In the genomic region with DNA sequence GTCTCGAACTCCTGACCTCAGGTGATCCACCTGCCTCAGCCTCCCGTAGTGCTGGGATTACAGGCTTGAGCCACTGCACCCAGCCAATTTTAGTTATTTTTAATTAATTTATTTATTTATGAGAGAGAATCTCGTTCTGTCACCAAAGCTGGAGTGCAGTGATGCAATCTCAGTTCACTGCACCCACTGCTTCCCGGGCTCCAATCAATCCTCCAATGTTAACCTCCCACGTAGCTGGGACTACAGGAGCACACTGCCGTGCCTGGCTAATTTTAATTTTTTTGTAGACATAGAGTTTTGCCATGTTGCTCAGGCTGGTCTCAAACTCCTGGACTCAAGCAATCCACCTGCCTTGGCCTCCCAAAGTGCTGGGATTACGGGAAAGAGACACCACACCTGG, we compare ENCODE assay signal across 30 cellular contexts.
"Had no signal": no experiment of that assay in that cellular context is flagged by ENCODE, and none has a peak within 500 bp of the region (broad histone marks: within the 10 kb centered on the region; RNA-seq: fewer than 3 reads in every experiment).

No MANE protein-coding gene starts in this region.

- DNase-seq: naive thymus-derived CD8-positive, alpha-beta T cell; occipital lobe; ovary; posterior cingulate gyrus; psoas muscle; right cardiac atrium; right lobe of liver; sigmoid colon; small intestine; stimulated activated CD4-positive, alpha-beta T cell treated with anti-CD3 and anti-CD28 coated beads, Interleukin-12 subunit alpha, Interleukin-12 subunit beta, amount 100 ng/mL, for 4 hours; stimulated activated CD4-positive, alpha-beta T cell treated with anti-CD3 and anti-CD28 coated beads, Interleukin-1b, Interleukin-23, amount 100 ng/mL, for 48 hours; stimulated activated CD4-positive, alpha-beta T cell treated with anti-CD3 and anti-CD28 coated beads, Interleukin-4, amount 100 ng/mL, for 1 hour; stimulated activated CD4-positive, alpha-beta T cell treated with anti-CD3 and anti-CD28 coated beads, Interleukin-4, amount 100 ng/mL, for 4 hours; stimulated activated CD8-positive, alpha-beta memory T cell treated with anti-CD3 and anti-CD28 coated beads, Interleukin-4, amount 100 ng/mL, for 48 hours; stimulated activated naive CD4-positive, alpha-beta T cell; stimulated activated naive CD8-positive, alpha-beta T cell treated with anti-CD3 and anti-CD28 coated beads, Interleukin-15, amount 100 ng/mL, for 72 hours; stimulated activated naive CD8-positive, alpha-beta T cell treated with anti-CD3 and anti-CD28 coated beads, Interleukin-15, Interleukin-2, amounts not matched to agents 100 U/mL and 50 U/mL, for 24 hours; substantia nigra; testis; tibial artery; transverse colon; upper lobe of right lung; uterus had no signal

- H3K9me3 ChIP-seq: ovary, psoas muscle, right lobe of liver, sigmoid colon, suprapubic skin, testis, tibial artery, transverse colon, upper lobe of right lung, uterus had no signal

- H3K4me3 ChIP-seq: neural progenitor cell, ovary, psoas muscle, right lobe of liver, sigmoid colon, suprapubic skin, testis, tibial artery, transverse colon, upper lobe of right lung, uterus had no signal

- ATAC-seq: naive thymus-derived CD8-positive, alpha-beta T cell; natural killer cell treated with Interleukin-12 subunit alpha and Interleukin-12 subunit beta and Interleukin-15 and Interleukin-18, amount 100 ng/mL, for 72 hours; psoas muscle; right cardiac atrium; stimulated activated memory B cell treated with anti-CD40 and anti-IgM and Interleukin-4, amounts not matched to agents 10 μg/mL and 1 μg/mL and 100 μg/mL, for 72 hours; stimulated activated naive CD8-positive, alpha-beta T cell treated with anti-CD3 and anti-CD28 coated beads, Interleukin-15, amount 100 ng/mL, for 72 hours; stimulated activated naive CD8-positive, alpha-beta T cell treated with anti-CD3 and anti-CD28 coated beads, Interleukin-15, Interleukin-2, amounts not matched to agents 100 U/mL and 50 U/mL, for 24 hours; upper lobe of right lung had no signal

- H3K9me3 Mint-ChIP-seq: naive thymus-derived CD8-positive, alpha-beta T cell; natural killer cell treated with Interleukin-12 subunit alpha and Interleukin-12 subunit beta and Interleukin-15 and Interleukin-18, amount 100 ng/mL, for 72 hours; stimulated activated memory B cell treated with anti-CD40 and anti-IgM and Interleukin-4, amounts not matched to agents 10 μg/mL and 1 μg/mL and 100 μg/mL, for 72 hours; stimulated activated naive CD8-positive, alpha-beta T cell treated with anti-CD3 and anti-CD28 coated beads, Interleukin-15, amount 100 ng/mL, for 72 hours had no signal

- H3K4me3 Mint-ChIP-seq: naive thymus-derived CD8-positive, alpha-beta T cell; natural killer cell treated with Interleukin-12 subunit alpha and Interleukin-12 subunit beta and Interleukin-15 and Interleukin-18, amount 100 ng/mL, for 72 hours; neural progenitor cell; stimulated activated memory B cell treated with anti-CD40 and anti-IgM and Interleukin-4, amounts not matched to agents 10 μg/mL and 1 μg/mL and 100 μg/mL, for 72 hours; stimulated activated naive CD8-positive, alpha-beta T cell treated with anti-CD3 and anti-CD28 coated beads, Interleukin-15, amount 100 ng/mL, for 72 hours; type B pancreatic cell had no signal

- H2AFZ ChIP-seq: neural progenitor cell, parathyroid adenoma had no signal

- H3K4me1 ChIP-seq: parathyroid adenoma, uterus had no signal

- H3K27me3 ChIP-seq: neural progenitor cell, ovary, right lobe of liver, sigmoid colon, suprapubic skin, testis, tibial artery, transverse colon, upper lobe of right lung, uterus had no signal

- H3K36me3 Mint-ChIP-seq: naive thymus-derived CD8-positive, alpha-beta T cell; natural killer cell treated with Interleukin-12 subunit alpha and Interleukin-12 subunit beta and Interleukin-15 and Interleukin-18, amount 100 ng/mL, for 72 hours had no signal

- H3K27ac Mint-ChIP-seq: natural killer cell treated with Interleukin-12 subunit alpha and Interleukin-12 subunit beta and Interleukin-15 and Interleukin-18, amount 100 ng/mL, for 72 hours; neural progenitor cell; progenitor cell of endocrine pancreas; stimulated activated memory B cell treated with anti-CD40 and anti-IgM and Interleukin-4, amounts not matched to agents 10 μg/mL and 1 μg/mL and 100 μg/mL, for 72 hours; stimulated activated naive CD8-positive, alpha-beta T cell treated with anti-CD3 and anti-CD28 coated beads, Interleukin-15, amount 100 ng/mL, for 72 hours; type B pancreatic cell had no signal

- H3K36me3 ChIP-seq: neural progenitor cell, ovary, right lobe of liver, sigmoid colon, suprapubic skin, tibial artery, transverse colon, upper lobe of right lung, uterus had no signal

- H3K4me2 ChIP-seq: neural progenitor cell had no signal

- H3K27me3 Mint-ChIP-seq: naive thymus-derived CD8-positive, alpha-beta T cell; natural killer cell treated with Interleukin-12 subunit alpha and Interleukin-12 subunit beta and Interleukin-15 and Interleukin-18, amount 100 ng/mL, for 72 hours; progenitor cell of endocrine pancreas; stimulated activated memory B cell treated with anti-CD40 and anti-IgM and Interleukin-4, amounts not matched to agents 10 μg/mL and 1 μg/mL and 100 μg/mL, for 72 hours; stimulated activated naive CD8-positive, alpha-beta T cell treated with anti-CD3 and anti-CD28 coated beads, Interleukin-15, amount 100 ng/mL, for 72 hours; type B pancreatic cell had no signal

- H3K9ac ChIP-seq: neural progenitor cell, parathyroid adenoma had no signal

- H3K27ac ChIP-seq: neural progenitor cell, ovary, parathyroid adenoma, psoas muscle, right lobe of liver, sigmoid colon, suprapubic skin, testis, tibial artery, transverse colon, upper lobe of right lung, uterus had no signal
